In genomic region chr4:151296227-151296626, GRCh38 we compare ENCODE assay signal across 23 cellular contexts. TPM values are rescaled to one million over a fixed set of nuclear protein-coding genes. Genes with fewer than 3 reads are reported as not detected.
DNase-seq lines count a peak whose midpoint lies in the region; ATAC-seq and TF ChIP-seq lines count a peak whose summit lies in the region.
"Had no signal": no experiment of that assay in that cellular context is flagged by ENCODE, and none has a peak within 500 bp of the region (broad histone marks: within the 10 kb centered on the region; RNA-seq: fewer than 3 reads in every experiment).

No MANE protein-coding gene starts in this region.

- no peak overlapping the region for H3K4me3 ChIP-seq in GM23338
- H3K4me3 ChIP-seq: K562, MG63, SK-N-MC had no signal

- 0 out of 2 replicates have a peak overlapping the region, but pooled peaks have one; percentile 52 for H3K4me2 ChIP-seq in GM23338

- intact Hi-C loops in activated CD8-positive, alpha-beta T cell treated with anti-CD3 and anti-CD28 coated beads for 36 hours (cut with micrococcal nuclease), result no loop called here

- no peaks in the 10 kb centered on the region for H3K27me3 ChIP-seq in GM23338 (ENCODE audit: insufficient read depth)
- H3K27me3 ChIP-seq: BE2C, MG63 had no signal

- CTCF ChIA-PET in WTC11 (lab: Charles Lee), result interaction anchor here (2.5 kb wide), 1 partner anchor 20 kb away, joined by 9 read pairs; the partner anchor contains the start of gene PRSS48
- CTCF ChIA-PET in activated CD8-positive, alpha-beta T cell treated with anti-CD3 and anti-CD28 coated beads for 36 hours (lab: Charles Lee), result interaction anchor here (1.1 kb wide), 1 partner anchor 24 kb away, joined by 4 read pairs; no protein-coding TSS in a partner anchor

- H3K36me3 ChIP-seq in GM23338 (ENCODE audit: insufficient read depth), result no peaks in the 10 kb centered on the region
- H3K36me3 ChIP-seq: BE2C, MG63 had no signal

- DNase-seq in NCI-H510A treated with DMSO at 0.1 percent for 48 hours (lab: John Stamatoyannopoulos, UW) (peak; percentile 11), NCI-H510A (lab: John Stamatoyannopoulos, UW) (no peak), COLO668 (lab: John Stamatoyannopoulos, UW; ENCODE audit: unreplicated experiment) (peak; percentile 36), GM23338 (ENCODE audit: low spot score) (no peak), WTC11 (ENCODE audit: low spot score) (no peak), T-helper 17 cell (no peak), SK-N-DZ (ENCODE audit: low spot score) (no peak)
- no peak for DNase-seq in activated CD8-positive, alpha-beta T cell treated with anti-CD3 and anti-CD28 coated beads for 36 hours
- DNase-seq: BE2C, DND-41, MG63, NCI-H146, NCI-H2029, NCI-H524, SHP77, SW 1271, T-helper 2 cell had no signal

- H3K27me3 Mint-ChIP-seq in GM23338 (ENCODE audit: insufficient read depth, low read depth, poor library complexity) (peaks cover 2% of the 10 kb centered on the region), WTC11 (ENCODE audit: low read depth) (no peaks in the 10 kb centered on the region), T-helper 17 cell (peaks cover 9% of the 10 kb centered on the region)
- peaks cover 2% of the 10 kb centered on the region for H3K27me3 Mint-ChIP-seq in activated CD8-positive, alpha-beta T cell treated with anti-CD3 and anti-CD28 coated beads for 36 hours

- ATAC-seq in GM23338 (no peak; the same call in 2 of the 3 replicates), WTC11 (no peak), T-helper 17 cell (no peak)
- no peak for ATAC-seq in activated CD8-positive, alpha-beta T cell treated with anti-CD3 and anti-CD28 coated beads for 36 hours
- ATAC-seq: K562 had no signal

- H3K9me3 Mint-ChIP-seq in GM23338, result no peaks in the 10 kb centered on the region
- H3K9me3 Mint-ChIP-seq in WTC11, result no peaks in the 10 kb centered on the region
- H3K9me3 Mint-ChIP-seq in activated CD8-positive, alpha-beta T cell treated with anti-CD3 and anti-CD28 coated beads for 36 hours, result no peaks in the 10 kb centered on the region

- peaks cover 5% of the 10 kb centered on the region for H3K36me3 Mint-ChIP-seq in GM23338 (ENCODE audit: low read depth)
- H3K36me3 Mint-ChIP-seq in WTC11, result peaks cover 6% of the 10 kb centered on the region
- peaks cover 2% of the 10 kb centered on the region for H3K36me3 Mint-ChIP-seq in T-helper 17 cell (ENCODE audit: low read depth)
- no peaks in the 10 kb centered on the region for H3K36me3 Mint-ChIP-seq in activated CD8-positive, alpha-beta T cell treated with anti-CD3 and anti-CD28 coated beads for 36 hours (ENCODE audit: low read depth)

- no peaks in the 10 kb centered on the region for H3K9me3 ChIP-seq in T-helper 17 cell (ENCODE audit: control insufficient read depth, low read length, poor library complexity, severe bottlenecking)
- H3K9me3 ChIP-seq: BE2C, MG63 had no signal

- H3K4me1 Mint-ChIP-seq in GM23338 (peaks cover 24% of the 10 kb centered on the region), WTC11 (peaks cover 29% of the 10 kb centered on the region), T-helper 17 cell (no peaks in the 10 kb centered on the region)
- H3K4me1 Mint-ChIP-seq in activated CD8-positive, alpha-beta T cell treated with anti-CD3 and anti-CD28 coated beads for 36 hours (ENCODE audit: low read depth), result no peaks in the 10 kb centered on the region

- no peak overlapping the region for H2AFZ ChIP-seq in GM23338

- H3K9me2 ChIP-seq in GM23338 (ENCODE audit: insufficient read depth), result no peaks in the 10 kb centered on the region

- H3K4me1 ChIP-seq in GM23338 (ENCODE audit: insufficient read depth), result peaks cover 24% of the 10 kb centered on the region
- H3K4me1 ChIP-seq: BE2C had no signal

- H4K20me1 ChIP-seq in GM23338 (replicated peaks; ENCODE audit: insufficient read depth), result no peaks in the 10 kb centered on the region

- TF ChIP-seq CTCF in GM23338 (conservative IDR thresholded peaks at IDR 0.05; ENCODE audit: low read depth in 2 of 2) (no peak), WTC11 (IDR thresholded peaks at IDR 0.05) (no peak)
- no peak for TF ChIP-seq CTCF in activated CD8-positive, alpha-beta T cell treated with anti-CD3 and anti-CD28 coated beads for 36 hours (IDR thresholded peaks at IDR 0.05)

- no peaks in the 10 kb centered on the region for H3F3A ChIP-seq in GM23338 (replicated peaks; ENCODE audit: low read depth)

- POLR2A ChIA-PET in WTC11 (lab: Charles Lee), result no interaction called here
- POLR2A ChIA-PET in activated CD8-positive, alpha-beta T cell treated with anti-CD3 and anti-CD28 coated beads for 36 hours (lab: Charles Lee), result no interaction called here

- peak overlapping the region; percentile 82; the same call in 1 of the 2 replicates for H3K27ac ChIP-seq in GM23338 (ENCODE audit: low read depth)
- H3K27ac ChIP-seq: SK-N-MC had no signal

- no peak overlapping the region for H3K4me3 Mint-ChIP-seq in GM23338
- H3K4me3 Mint-ChIP-seq in WTC11, result no peak overlapping the region
- H3K4me3 Mint-ChIP-seq in T-helper 17 cell, result no peak overlapping the region
- no peak overlapping the region for H3K4me3 Mint-ChIP-seq in activated CD8-positive, alpha-beta T cell treated with anti-CD3 and anti-CD28 coated beads for 36 hours

- H3K27ac Mint-ChIP-seq in GM23338, result peak overlapping the region; percentile 78; the same call in 1 of the 2 replicates
- peak overlapping the region; percentile 75 for H3K27ac Mint-ChIP-seq in WTC11
- no peak overlapping the region for H3K27ac Mint-ChIP-seq in T-helper 17 cell
- H3K27ac Mint-ChIP-seq in activated CD8-positive, alpha-beta T cell treated with anti-CD3 and anti-CD28 coated beads for 36 hours, result no peak overlapping the region

- H3K79me2 ChIP-seq in GM23338 (replicated peaks; ENCODE audit: insufficient read depth), result peaks cover 91% of the 10 kb centered on the region

TF ChIP-seq in GM23338, 12 proteins besides CTCF, POLR2A, EP300 and RAD21 (continues in another document):
- TF ChIP-seq ZNF331 (CRISPR knock-in tag; IDR thresholded peaks at IDR 0.05; ENCODE audit: low read depth), result no peak
- no peak for TF ChIP-seq NANOG (IDR thresholded peaks at IDR 0.05; ENCODE audit: borderline replicate concordance)
- no peak for TF ChIP-seq EZH2 (IDR thresholded peaks at IDR 0.05; ENCODE audit: low read depth, unreplicated experiment)
- TF ChIP-seq CREB1 (CRISPR knock-in tag; IDR thresholded peaks at IDR 0.05; ENCODE audit: low read depth), result no peak
- no peak for TF ChIP-seq JUNB (IDR thresholded peaks at IDR 0.05; ENCODE audit: unreplicated experiment)
- no peak for TF ChIP-seq STAT1 (IDR thresholded peaks at IDR 0.05; ENCODE audit: unreplicated experiment)

TF ChIP-seq in WTC11, 78 proteins besides CTCF, POLR2A, EP300 and RAD21 (continues in another document):
- TF ChIP-seq ZNF281 (CRISPR knock-in tag; IDR thresholded peaks at IDR 0.05) (no peak), SMAD4 (CRISPR knock-in tag; IDR thresholded peaks at IDR 0.05) (no peak), ERG (CRISPR knock-in tag; IDR thresholded peaks at IDR 0.05) (no peak), MYBL2 (CRISPR knock-in tag; IDR thresholded peaks at IDR 0.05) (no peak), ZMAT4 (CRISPR knock-in tag; IDR thresholded peaks at IDR 0.05) (no peak)

RNA-seq across cellular contexts. Expression of gene PRSS48, which starts 19.3 kb away (rescaled TPM):
- total RNA-seq in GM23338 (2014; rRNA removed; shearing (Covaris generic)), result not detected in 2 replicates
- polyA plus RNA-seq in GM23338 (2016; fragmentation: Nextera tagmentation; extraction: Ambion mirVana), result 0.23 and 0.36 TPM in 2 replicates
- total RNA-seq in WTC11 (2021) (not detected in 3 replicates), T-helper 17 cell (not detected)
- not detected in 2 replicates for polyA plus RNA-seq in SK-N-DZ (2014; cell fraction: cytosol; rRNA removed)
- not detected in 2 replicates for polyA plus RNA-seq in SK-N-DZ (2014; cell fraction: nucleus; rRNA removed)
- total RNA-seq in activated CD8-positive, alpha-beta T cell treated with anti-CD3 and anti-CD28 coated beads for 36 hours, result not detected
- total RNA-seq: A673, G401, H4, K562, LHCN-M2 had no signal
- polyA plus RNA-seq: K562 had no signal

RNA-seq across cellular contexts. Expression of gene SH3D19, which starts 29.2 kb away (rescaled TPM):
- 51.6 and 57.4 TPM in 2 replicates for total RNA-seq in GM23338 (2014; rRNA removed; shearing (Covaris generic))
- polyA plus RNA-seq in GM23338 (2016; fragmentation: Nextera tagmentation; extraction: Ambion mirVana), result 23.9 and 25.3 TPM in 2 replicates
- total RNA-seq in WTC11 (2021) (39.2 to 41.6 TPM (median 41.4 TPM) in 3 replicates), T-helper 17 cell (not detected)
- 3.2 and 4.0 TPM in 2 replicates for polyA plus RNA-seq in SK-N-DZ (2014; cell fraction: cytosol; rRNA removed)
- 3.4 and 6.5 TPM in 2 replicates for polyA plus RNA-seq in SK-N-DZ (2014; cell fraction: nucleus; rRNA removed)
- not detected for total RNA-seq in activated CD8-positive, alpha-beta T cell treated with anti-CD3 and anti-CD28 coated beads for 36 hours

Comparison
In these comparisons a context has a peak if more than half of its experiments do, and no peak if none do; other contexts are left out.
1. DNase-seq: peak in NCI-H510A treated with DMSO at 0.1 percent for 48 hours (single experiment) and COLO668 (single experiment); none in NCI-H510A (single experiment), GM23338 (single experiment), WTC11 (single experiment), T-helper 17 cell (0 of 3), SK-N-DZ (single experiment) and activated CD8-positive, alpha-beta T cell treated with anti-CD3 and anti-CD28 coated beads for 36 hours (single experiment).
2. H3K27ac Mint-ChIP-seq: peak in GM23338 (single experiment) and WTC11 (single experiment); none in T-helper 17 cell (single experiment) and activated CD8-positive, alpha-beta T cell treated with anti-CD3 and anti-CD28 coated beads for 36 hours (single experiment).
3. RNA of gene SH3D19, which starts 29.2 kb away (total RNA-seq): 51.6 to 57.4 TPM in GM23338 and 39.2 to 41.6 TPM in WTC11; not detected in activated CD8-positive, alpha-beta T cell treated with anti-CD3 and anti-CD28 coated beads for 36 hours and not detected in T-helper 17 cell; every median in the first group is over 10 times any median in the second.